ENCODE assay signal across 13 cellular contexts in the genomic region with DNA sequence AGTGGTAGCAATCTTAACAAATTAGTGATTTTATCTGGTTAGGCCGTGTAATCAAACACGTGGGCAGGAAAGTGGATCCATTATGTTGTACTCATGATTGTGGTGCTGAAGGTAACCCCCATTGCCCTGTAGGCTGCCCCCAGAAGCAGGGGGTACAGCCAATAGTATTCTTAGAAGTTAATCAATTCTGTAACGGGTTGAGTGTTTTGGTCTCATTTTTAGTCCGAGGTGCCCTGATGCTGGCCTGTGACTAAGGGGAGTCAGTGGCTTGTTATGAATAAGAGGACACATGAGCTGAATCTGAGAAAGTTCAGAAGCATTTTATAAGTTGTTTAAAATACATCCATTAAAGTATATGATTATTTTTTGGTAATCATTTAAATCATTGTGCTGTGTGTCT. TPM values are rescaled to one million over a fixed set of nuclear protein-coding genes. Genes with fewer than 3 reads are reported as not detected.
DNase-seq lines count a peak whose midpoint lies in the region; ATAC-seq and TF ChIP-seq lines count a peak whose summit lies in the region.
"Had no signal": no experiment of that assay in that cellular context is flagged by ENCODE, and none has a peak within 500 bp of the region (broad histone marks: within the 10 kb centered on the region; RNA-seq: fewer than 3 reads in every experiment).

No MANE protein-coding gene starts in this region.

- H3K27ac Mint-ChIP-seq in activated CD8-positive, alpha-beta T cell treated with anti-CD3 and anti-CD28 coated beads for 36 hours: no peak overlapping the region
- no peak overlapping the region for H3K27ac Mint-ChIP-seq in activated CD8-positive, alpha-beta T cell treated with anti-CD3 and anti-CD28 coated beads, Interleukin-2, amount 10 ng/mL, durations not matched to agents 7 days and 5 days
- H3K27ac Mint-ChIP-seq in nephron progenitor cell: no peak overlapping the region
- H3K27ac Mint-ChIP-seq: activated naive CD4-positive, alpha-beta T cell treated with anti-CD3 and anti-CD28 coated beads, Interleukin-2, amount 10 ng/mL, durations not matched to agents 7 days and 5 days; CD4-positive, alpha-beta T cell had no signal

- H3K4me3 ChIP-seq in RWPE2 (ENCODE audit: severe bottlenecking): no peak overlapping the region
- no peak overlapping the region for H3K4me3 ChIP-seq in liver (ENCODE audit: low read depth in 1 of 3, low read length in 3 of 3)
- no peak overlapping the region for H3K4me3 ChIP-seq in subcutaneous abdominal adipose tissue (ENCODE audit: low read depth in 1 of 5, low read length in 5 of 5)
- H3K4me3 ChIP-seq: HAP-1 had no signal

- no peaks in the 10 kb centered on the region for H3K9me3 ChIP-seq in RWPE2 (ENCODE audit: severe bottlenecking)
- no peaks in the 10 kb centered on the region for H3K9me3 ChIP-seq in liver (ENCODE audit: control insufficient read depth in 4 of 4, low read length in 3 of 4)
- no peaks in the 10 kb centered on the region for H3K9me3 ChIP-seq in subcutaneous abdominal adipose tissue (ENCODE audit: control insufficient read depth in 5 of 5, low read length in 5 of 5)
- H3K9me3 ChIP-seq: HAP-1, neutrophil had no signal

- H3K9ac ChIP-seq in liver (ENCODE audit: low read depth in 1 of 2, low read length in 2 of 2): no peak overlapping the region
- H3K9ac ChIP-seq in subcutaneous abdominal adipose tissue (ENCODE audit: low read length in 5 of 5): peak overlapping the region in 1 of 5 donors; percentile 8

- H3K27me3 Mint-ChIP-seq in activated CD8-positive, alpha-beta T cell treated with anti-CD3 and anti-CD28 coated beads for 36 hours: peaks cover 58% of the 10 kb centered on the region
- H3K27me3 Mint-ChIP-seq in activated CD8-positive, alpha-beta T cell treated with anti-CD3 and anti-CD28 coated beads, Interleukin-2, amount 10 ng/mL, durations not matched to agents 7 days and 5 days (ENCODE audit: low read depth): peaks cover 60% of the 10 kb centered on the region
- peaks cover 50% of the 10 kb centered on the region for H3K27me3 Mint-ChIP-seq in nephron progenitor cell (ENCODE audit: low read depth, poor library complexity)

- intact Hi-C loops in activated CD8-positive, alpha-beta T cell treated with anti-CD3 and anti-CD28 coated beads for 36 hours (cut with micrococcal nuclease): no loop called here

- peaks cover 87% of the 10 kb centered on the region for H3K4me1 ChIP-seq in RWPE2 (ENCODE audit: insufficient read depth, poor library complexity, severe bottlenecking)
- H3K4me1 ChIP-seq in liver (ENCODE audit: control insufficient read depth in 4 of 4, insufficient read depth in 4 of 4, low read length in 3 of 4): peaks cover 33 to 90% (median 59%) of the 10 kb centered on the region in 4 donors
- peaks cover 8 to 85% (median 48%) of the 10 kb centered on the region in 5 donors for H3K4me1 ChIP-seq in subcutaneous abdominal adipose tissue (ENCODE audit: control insufficient read depth in 5 of 5, insufficient read depth in 5 of 5, low read length in 5 of 5)
- H3K4me1 ChIP-seq: HAP-1 had no signal

- H3K27ac ChIP-seq in RWPE2 (ENCODE audit: poor library complexity, severe bottlenecking): peak overlapping the region; percentile 97
- peak overlapping the region; percentile 88 to 95 for H3K27ac ChIP-seq in liver (ENCODE audit: low read depth in 1 of 2, low read length in 2 of 2)
- peak overlapping the region; percentile 74 for H3K27ac ChIP-seq in subcutaneous abdominal adipose tissue (ENCODE audit: low read depth, low read length)
- H3K27ac ChIP-seq: neutrophil had no signal

- CTCF ChIA-PET in activated CD8-positive, alpha-beta T cell treated with anti-CD3 and anti-CD28 coated beads for 36 hours (lab: Charles Lee): no interaction called here
- CTCF ChIA-PET in activated CD8-positive, alpha-beta T cell treated with anti-CD3 and anti-CD28 coated beads, Interleukin-2, amount 10 ng/mL, durations not matched to agents 7 days and 5 days (lab: Charles Lee): no interaction called here

- H3K36me3 ChIP-seq in RWPE2 (ENCODE audit: low read depth) (peaks cover 24% of the 10 kb centered on the region), liver (ENCODE audit: control insufficient read depth in 4 of 4, insufficient read depth in 3 of 4, low read depth in 1 of 4, low read length in 3 of 4) (peaks cover 0 to 3% (median 0%) of the 10 kb centered on the region in 4 donors), subcutaneous abdominal adipose tissue (ENCODE audit: control insufficient read depth in 5 of 5, insufficient read depth in 5 of 5, low read length in 5 of 5) (peaks cover 0 to 6% (median 0%) of the 10 kb centered on the region in 5 donors)
- H3K36me3 ChIP-seq: HAP-1, neutrophil had no signal

- no peak for DNase-seq in activated CD8-positive, alpha-beta T cell treated with anti-CD3 and anti-CD28 coated beads for 36 hours
- no peak for DNase-seq in activated CD8-positive, alpha-beta T cell treated with anti-CD3 and anti-CD28 coated beads, Interleukin-2, amount 10 ng/mL, durations not matched to agents 7 days and 5 days
- DNase-seq in RWPE2 (ENCODE audit: low spot score) (no peak), GM03348 (ENCODE audit: low spot score) (no peak), nephron progenitor cell (no peak), glomerular visceral epithelial cell (ENCODE audit: extremely low spot score) (no peak)
- DNase-seq: activated naive CD4-positive, alpha-beta T cell treated with anti-CD3 and anti-CD28 coated beads, Interleukin-2, amount 10 ng/mL, durations not matched to agents 7 days and 5 days; CD4-positive, alpha-beta T cell; effector memory CD4-positive, alpha-beta T cell had no signal

- H3K4me1 Mint-ChIP-seq in activated CD8-positive, alpha-beta T cell treated with anti-CD3 and anti-CD28 coated beads for 36 hours (ENCODE audit: low read depth): peaks cover 27% of the 10 kb centered on the region
- peaks cover 43% of the 10 kb centered on the region for H3K4me1 Mint-ChIP-seq in activated CD8-positive, alpha-beta T cell treated with anti-CD3 and anti-CD28 coated beads, Interleukin-2, amount 10 ng/mL, durations not matched to agents 7 days and 5 days (ENCODE audit: low read depth)
- H3K4me1 Mint-ChIP-seq in nephron progenitor cell: peaks cover 8% of the 10 kb centered on the region

- no peaks in the 10 kb centered on the region for H3K9me3 Mint-ChIP-seq in activated CD8-positive, alpha-beta T cell treated with anti-CD3 and anti-CD28 coated beads for 36 hours
- H3K9me3 Mint-ChIP-seq in activated CD8-positive, alpha-beta T cell treated with anti-CD3 and anti-CD28 coated beads, Interleukin-2, amount 10 ng/mL, durations not matched to agents 7 days and 5 days (ENCODE audit: insufficient read depth): peaks cover 3% of the 10 kb centered on the region
- H3K9me3 Mint-ChIP-seq in nephron progenitor cell: peaks cover 13% of the 10 kb centered on the region
- H3K9me3 Mint-ChIP-seq: CD4-positive, alpha-beta T cell had no signal

- TF ChIP-seq RAD21 in liver (IDR thresholded peaks at IDR 0.05): no peak

- H3K27me3 ChIP-seq in RWPE2 (ENCODE audit: insufficient read depth, poor library complexity, severe bottlenecking): no peaks in the 10 kb centered on the region
- no peaks in the 10 kb centered on the region for H3K27me3 ChIP-seq in liver (ENCODE audit: control insufficient read depth in 4 of 4, insufficient read depth in 4 of 4, low read length in 3 of 4)
- no peaks in the 10 kb centered on the region for H3K27me3 ChIP-seq in subcutaneous abdominal adipose tissue (ENCODE audit: control insufficient read depth in 5 of 5, insufficient read depth in 4 of 5, low read length in 5 of 5)

- ATAC-seq in activated CD8-positive, alpha-beta T cell treated with anti-CD3 and anti-CD28 coated beads for 36 hours: peak; percentile 39
- no peak for ATAC-seq in activated CD8-positive, alpha-beta T cell treated with anti-CD3 and anti-CD28 coated beads, Interleukin-2, amount 10 ng/mL, durations not matched to agents 7 days and 5 days
- ATAC-seq in RWPE2 (ENCODE audit: low read depth): no peak

- 25% methylated on average over 4 of the region's 4 CpGs for WGBS in liver

- no peaks in the 10 kb centered on the region for H3K36me3 Mint-ChIP-seq in activated CD8-positive, alpha-beta T cell treated with anti-CD3 and anti-CD28 coated beads for 36 hours (ENCODE audit: low read depth)
- H3K36me3 Mint-ChIP-seq in activated CD8-positive, alpha-beta T cell treated with anti-CD3 and anti-CD28 coated beads, Interleukin-2, amount 10 ng/mL, durations not matched to agents 7 days and 5 days (ENCODE audit: low read depth): peaks cover 9% of the 10 kb centered on the region
- peaks cover 3% of the 10 kb centered on the region for H3K36me3 Mint-ChIP-seq in nephron progenitor cell (ENCODE audit: low read depth)

- POLR2A ChIA-PET in activated CD8-positive, alpha-beta T cell treated with anti-CD3 and anti-CD28 coated beads for 36 hours (lab: Charles Lee): no interaction called here
- POLR2A ChIA-PET in activated CD8-positive, alpha-beta T cell treated with anti-CD3 and anti-CD28 coated beads, Interleukin-2, amount 10 ng/mL, durations not matched to agents 7 days and 5 days (lab: Charles Lee): no interaction called here

- H3K4me3 Mint-ChIP-seq in activated CD8-positive, alpha-beta T cell treated with anti-CD3 and anti-CD28 coated beads for 36 hours: no peak overlapping the region
- no peak overlapping the region for H3K4me3 Mint-ChIP-seq in activated CD8-positive, alpha-beta T cell treated with anti-CD3 and anti-CD28 coated beads, Interleukin-2, amount 10 ng/mL, durations not matched to agents 7 days and 5 days
- no peak overlapping the region for H3K4me3 Mint-ChIP-seq in nephron progenitor cell
- H3K4me3 Mint-ChIP-seq: activated naive CD4-positive, alpha-beta T cell treated with anti-CD3 and anti-CD28 coated beads, Interleukin-2, amount 10 ng/mL, durations not matched to agents 7 days and 5 days; CD4-positive, alpha-beta T cell had no signal

- TF ChIP-seq CTCF in activated CD8-positive, alpha-beta T cell treated with anti-CD3 and anti-CD28 coated beads for 36 hours (IDR thresholded peaks at IDR 0.05): no peak
- TF ChIP-seq CTCF in RWPE2 (IDR thresholded peaks at IDR 0.05; ENCODE audit: poor library complexity, severe bottlenecking) (no peak), liver (IDR thresholded peaks at IDR 0.05; ENCODE audit: low read depth, low read length, missing input control) (no peak), nephron progenitor cell (IDR thresholded peaks at IDR 0.05) (no peak)

RNA-seq across cellular contexts. Expression of gene EPAS1, which starts 8.6 kb away (rescaled TPM):
- total RNA-seq in activated CD8-positive, alpha-beta T cell treated with anti-CD3 and anti-CD28 coated beads for 36 hours: 10 to 100 TPM in 1 of 2 experiments, 1 to 10 TPM in 1; 8.3 to 12.2 TPM
- 10 to 100 TPM; 12.6 to 16.2 TPM for total RNA-seq in activated CD8-positive, alpha-beta T cell treated with anti-CD3 and anti-CD28 coated beads, Interleukin-2, amount 10 ng/mL, durations not matched to agents 7 days and 5 days
- 100 to 1,000 TPM in 1 of 2 donors, 10 to 100 TPM in 1; 51.5 to 193 TPM for total RNA-seq in liver
- 10 to 100 TPM; 26.2 to 70.7 TPM for polyA plus RNA-seq in liver
